11 cellular contexts compared by ENCODE assay signal in the genomic region with DNA sequence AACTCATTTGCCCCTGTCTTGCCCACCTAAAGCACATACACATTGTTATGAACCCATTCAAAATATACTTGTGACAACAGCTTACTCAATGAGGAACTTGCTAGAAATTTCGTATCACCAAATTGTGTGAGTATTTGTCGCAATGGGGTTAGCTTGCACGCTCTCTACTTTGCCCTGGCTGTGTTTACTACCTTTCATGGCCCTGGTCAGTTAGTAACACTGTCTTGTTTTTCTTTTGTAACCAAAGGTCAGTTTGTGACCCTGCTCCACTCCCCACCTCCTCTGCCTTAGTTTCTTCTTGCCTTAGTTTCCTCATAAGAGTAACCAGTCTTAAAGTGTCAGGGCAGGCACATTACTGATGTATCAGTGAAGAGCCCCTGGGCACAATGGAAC.
A peak's percentile ranks its signal among the peaks of the same experiment; 100 is the strongest.
DNase-seq lines count a peak whose midpoint lies in the region; ATAC-seq, FAIRE-seq and TF ChIP-seq lines count a peak whose summit lies in the region.
"Had no signal": no experiment of that assay in that cellular context is flagged by ENCODE, and none has a peak within 500 bp of the region (broad histone marks: within the 10 kb centered on the region; RNA-seq: fewer than 3 reads in every experiment).

No MANE protein-coding gene starts in this region.

- H3K27ac Mint-ChIP-seq in osteocyte (ENCODE audit: unreplicated experiment) = peak overlapping the region; percentile 44
- no peak overlapping the region for H3K27ac Mint-ChIP-seq in activated CD4-positive, alpha-beta T cell treated with anti-CD3 and anti-CD28 coated beads, Interleukin-2, amount 10 ng/mL, durations not matched to agents 24 days and 14 days

- TSS peak; percentile 69 for BruUV-seq in endothelial cell of umbilical vein (replicated peaks; lab: Mats Ljungman, UMichigan)

- peaks cover 29% of the 10 kb centered on the region for H3K4me1 Mint-ChIP-seq in osteocyte (ENCODE audit: unreplicated experiment)
- H3K4me1 Mint-ChIP-seq in activated CD4-positive, alpha-beta T cell treated with anti-CD3 and anti-CD28 coated beads, Interleukin-2, amount 10 ng/mL, durations not matched to agents 24 days and 14 days = peaks cover 18% of the 10 kb centered on the region

- no peaks in the 10 kb centered on the region for H3K9me1 ChIP-seq in endothelial cell of umbilical vein (replicated peaks; ENCODE audit: control insufficient read depth, extremely low read depth, insufficient read depth, low read length)

- no peaks in the 10 kb centered on the region for H3K9me3 Mint-ChIP-seq in osteocyte (ENCODE audit: unreplicated experiment)
- no peaks in the 10 kb centered on the region for H3K9me3 Mint-ChIP-seq in activated CD4-positive, alpha-beta T cell treated with anti-CD3 and anti-CD28 coated beads, Interleukin-2, amount 10 ng/mL, durations not matched to agents 24 days and 14 days

- H3K4me2 ChIP-seq in MM.1S (ENCODE audit: low read depth, low read length) (peak overlapping the region; percentile 47), endothelial cell of umbilical vein (ENCODE audit: insufficient read depth, low read length) (peak overlapping the region; percentile 60)

- peak; percentile 47 for DNase-seq in CD1c-positive myeloid dendritic cell (ENCODE audit: extremely low spot score)
- no peak for DNase-seq in MM.1S
- no peak for DNase-seq in endothelial cell of umbilical vein (ENCODE audit: low read depth, low spot score)
- DNase-seq in osteocyte (ENCODE audit: extremely low spot score, unreplicated experiment) = no peak
- DNase-seq in central memory CD4-positive, alpha-beta T cell = no peak
- DNase-seq in activated naive CD4-positive, alpha-beta T cell (lab: John Stamatoyannopoulos, UW) = no peak
- no peak for DNase-seq in activated CD4-positive, alpha-beta T cell treated with anti-CD3 and anti-CD28 coated beads, Interleukin-2, amount 10 ng/mL, durations not matched to agents 24 days and 14 days
- DNase-seq: activated CD4-positive, alpha-beta T cell treated with anti-CD3 and anti-CD28 coated beads for 4 hours; NCI-H146 had no signal

- no peak for ATAC-seq in HG03457 (IDR thresholded peaks at IDR 0.05; ENCODE audit: unreplicated experiment)

- H3K27me3 Mint-ChIP-seq in osteocyte (ENCODE audit: unreplicated experiment) = no peaks in the 10 kb centered on the region
- no peaks in the 10 kb centered on the region for H3K27me3 Mint-ChIP-seq in activated CD4-positive, alpha-beta T cell treated with anti-CD3 and anti-CD28 coated beads, Interleukin-2, amount 10 ng/mL, durations not matched to agents 24 days and 14 days

- no peak overlapping the region for H3K4me3 ChIP-seq in MM.1S (ENCODE audit: low read length)
- no peak overlapping the region for H3K4me3 ChIP-seq in endothelial cell of umbilical vein (replicated peaks in 1 of 3; ENCODE audit: insufficient read depth in 1 of 3, low read depth in 1 of 3, low read length in 3 of 3)

- CTCF ChIA-PET in endothelial cell of umbilical vein (lab: Charles Lee) = interaction anchor here (1.1 to 2.1 kb wide), 3 partner anchors 10 to 148 kb away, joined by 4 to 6 read pairs (median 5); no protein-coding TSS in a partner anchor

- H3K79me2 ChIP-seq in MM.1S (ENCODE audit: low read length) (no peaks in the 10 kb centered on the region), endothelial cell of umbilical vein (ENCODE audit: control insufficient read depth, insufficient read depth, low read length) (no peaks in the 10 kb centered on the region)

- intact Hi-C loops in endothelial cell of umbilical vein (cut with micrococcal nuclease) = loop anchor here (2.0 kb wide), 1 partner anchor 22 kb away; no protein-coding TSS in a partner anchor
- intact Hi-C loops in activated CD4-positive, alpha-beta T cell treated with anti-CD3 and anti-CD28 coated beads, Interleukin-2, amount 10 ng/mL, durations not matched to agents 24 days and 14 days (cut with micrococcal nuclease) = loop anchor here (5.0 kb wide), 1 partner anchor 38 kb away; no protein-coding TSS in a partner anchor

- TF ChIP-seq POLR2A in endothelial cell of umbilical vein (IDR thresholded peaks at IDR 0.05; ENCODE audit: low read depth, low read length) = no peak

- H3K9ac ChIP-seq in MM.1S (ENCODE audit: low read length) (no peak overlapping the region; the same call in 1 of the 2 replicates), endothelial cell of umbilical vein (replicated peaks; ENCODE audit: extremely low read depth, insufficient read depth, low read length) (no peak overlapping the region)

- H3K27me3 ChIP-seq in MM.1S (replicated peaks; ENCODE audit: insufficient read depth, low read length) = no peaks in the 10 kb centered on the region
- no peaks in the 10 kb centered on the region for H3K27me3 ChIP-seq in endothelial cell of umbilical vein (ENCODE audit: control insufficient read depth in 2 of 2, insufficient read depth in 2 of 2, low read length in 2 of 2)

- H3K36me3 ChIP-seq in MM.1S (replicated peaks; ENCODE audit: insufficient read depth, low read length) (no peaks in the 10 kb centered on the region), endothelial cell of umbilical vein (ENCODE audit: control insufficient read depth in 2 of 2, extremely low read depth in 1 of 2, insufficient read depth in 2 of 2, low read length in 2 of 2) (no peaks in the 10 kb centered on the region)

- H3F3A ChIP-seq in MM.1S (ENCODE audit: insufficient read depth, low read length) = peaks cover 5% of the 10 kb centered on the region; the same call in 1 of the 2 replicates

- H2AFZ ChIP-seq in MM.1S (ENCODE audit: low read length) = peak overlapping the region; percentile 57
- peak overlapping the region; percentile 85 for H2AFZ ChIP-seq in endothelial cell of umbilical vein (ENCODE audit: low read depth, low read length)

- H3K4me1 ChIP-seq in MM.1S (ENCODE audit: low read length) = peaks cover 32% of the 10 kb centered on the region
- H3K4me1 ChIP-seq in endothelial cell of umbilical vein (ENCODE audit: control insufficient read depth, extremely low read depth, insufficient read depth, low read length) = peaks cover 30% of the 10 kb centered on the region

- H3K4me3 Mint-ChIP-seq in osteocyte (ENCODE audit: unreplicated experiment) = no peak overlapping the region
- H3K4me3 Mint-ChIP-seq in activated CD4-positive, alpha-beta T cell treated with anti-CD3 and anti-CD28 coated beads, Interleukin-2, amount 10 ng/mL, durations not matched to agents 24 days and 14 days = no peak overlapping the region

- POLR2A ChIA-PET in endothelial cell of umbilical vein (lab: Charles Lee) = no interaction called here

- no peak for TF ChIP-seq CTCF in MM.1S (IDR thresholded peaks at IDR 0.05; ENCODE audit: low read length)
- no peak for TF ChIP-seq CTCF in endothelial cell of umbilical vein (IDR thresholded peaks at IDR 0.05; ENCODE audit: extremely low read depth in 1 of 2, insufficient read depth in 1 of 2, low read depth in 1 of 2, low read length in 2 of 2)
- TF ChIP-seq CTCF in osteocyte (IDR thresholded peaks at IDR 0.05) = no peak

- H3K9me3 ChIP-seq in MM.1S (replicated peaks; ENCODE audit: insufficient read depth, low read length) (no peaks in the 10 kb centered on the region), endothelial cell of umbilical vein (replicated peaks; ENCODE audit: control insufficient read depth, insufficient read depth, low read length) (no peaks in the 10 kb centered on the region)

- H3K9me2 ChIP-seq in MM.1S (replicated peaks; ENCODE audit: insufficient read depth, low read length) = no peaks in the 10 kb centered on the region

- no peaks in the 10 kb centered on the region for H3K36me3 Mint-ChIP-seq in osteocyte (ENCODE audit: unreplicated experiment)
- no peaks in the 10 kb centered on the region for H3K36me3 Mint-ChIP-seq in activated CD4-positive, alpha-beta T cell treated with anti-CD3 and anti-CD28 coated beads, Interleukin-2, amount 10 ng/mL, durations not matched to agents 24 days and 14 days (ENCODE audit: low read depth)

- no peaks in the 10 kb centered on the region for H4K20me1 ChIP-seq in MM.1S (ENCODE audit: insufficient read depth, low read length)
- H4K20me1 ChIP-seq in endothelial cell of umbilical vein (replicated peaks; ENCODE audit: control insufficient read depth, extremely low read depth, insufficient read depth, low read length) = no peaks in the 10 kb centered on the region

- H3K27ac ChIP-seq in MM.1S (ENCODE audit: low read length) = peak overlapping the region; percentile 59; the same call in 1 of the 2 replicates
- H3K27ac ChIP-seq in endothelial cell of umbilical vein (ENCODE audit: insufficient read depth, low read depth, low read length) = peak overlapping the region; percentile 71

- FAIRE-seq in endothelial cell of umbilical vein (lab: Jason Lieb, UNC) = no peak
- FAIRE-seq: D721Med had no signal

- dilution Hi-C loops in endothelial cell of umbilical vein (cut with MboI; ENCODE audit: extremely low pct_ligation_motif_present, low sequenced_read_pairs) = no loop called here

TF ChIP-seq in endothelial cell of umbilical vein, 7 proteins besides CTCF, POLR2A, EP300 and RAD21:
- TF ChIP-seq FOS (IDR thresholded peaks at IDR 0.05; ENCODE audit: borderline replicate concordance, insufficient read depth, low read length) (no peak), EZH2 (IDR thresholded peaks at IDR 0.05; ENCODE audit: borderline replicate concordance, low read depth, low read length, severe bottlenecking) (no peak), GATA2 (IDR thresholded peaks at IDR 0.05; ENCODE audit: insufficient read depth, insufficient read length, low read depth, low read length) (no peak), JUN (IDR thresholded peaks at IDR 0.05; ENCODE audit: borderline replicate concordance, insufficient read depth, insufficient read length, low read depth) (no peak), MYC (IDR thresholded peaks at IDR 0.05; ENCODE audit: low read depth, low read length) (no peak), POLR2AphosphoS5 (IDR thresholded peaks at IDR 0.05; ENCODE audit: insufficient read depth, low read depth, low read length) (no peak)
- TF ChIP-seq, protein P1, sequence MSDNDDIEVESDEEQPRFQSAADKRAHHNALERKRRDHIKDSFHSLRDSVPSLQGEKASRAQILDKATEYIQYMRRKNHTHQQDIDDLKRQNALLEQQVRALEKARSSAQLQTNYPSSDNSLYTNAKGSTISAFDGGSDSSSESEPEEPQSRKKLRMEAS (IDR thresholded peaks at IDR 0.05; ENCODE audit: insufficient read depth, insufficient read length) = no peak
